Comparison of ENCODE assay signal across 1 cellular context in genomic region chr4:86014599-86014998, GRCh38.
TF ChIP-seq lines count a peak whose summit lies in the region.

No MANE protein-coding gene starts in this region.

TF ChIP-seq in GM12878, 131 proteins besides CTCF, POLR2A, EP300 and RAD21 (continued from another document):
- TF ChIP-seq ZNF592 (IDR thresholded peaks at IDR 0.05) (no peak), TBL1XR1 (IDR thresholded peaks at IDR 0.05; ENCODE audit: low read depth, low read length) (no peak), CHD4 (IDR thresholded peaks at IDR 0.05) (no peak), ZNF217 (IDR thresholded peaks at IDR 0.05) (no peak), TCF7 (IDR thresholded peaks at IDR 0.05; ENCODE audit: borderline replicate concordance) (peak; percentile 71; the same call in 1 of the 2 replicates), ASH2L (IDR thresholded peaks at IDR 0.05; ENCODE audit: borderline replicate concordance, low read depth) (no peak), ZBTB33 (IDR thresholded peaks at IDR 0.05) (no peak), RUNX3 (IDR thresholded peaks at IDR 0.05; ENCODE audit: low read length) (peak; percentile 80), E4F1 (IDR thresholded peaks at IDR 0.05; ENCODE audit: borderline replicate concordance, partially characterized antibody) (no peak), MYC (IDR thresholded peaks at IDR 0.05; ENCODE audit: insufficient read depth, insufficient read length, insufficient replicate concordance, low read length, severe bottlenecking) (no peak), SPI1 (IDR thresholded peaks at IDR 0.05; ENCODE audit: borderline replicate concordance, insufficient read depth, low read depth, low read length) (no peak), IRF5 (IDR thresholded peaks at IDR 0.05; ENCODE audit: borderline replicate concordance) (no peak), BCL3 (IDR thresholded peaks at IDR 0.05; ENCODE audit: borderline replicate concordance, insufficient read depth, low read depth, low read length, poor library complexity, severe bottlenecking) (no peak), SMC3 (IDR thresholded peaks at IDR 0.05; ENCODE audit: borderline replicate concordance, low read length) (no peak), JUND (IDR thresholded peaks at IDR 0.05; ENCODE audit: low read depth, low read length) (no peak), REST (IDR thresholded peaks at IDR 0.05; ENCODE audit: low read depth, low read length) (no peak), MYB (IDR thresholded peaks at IDR 0.05; ENCODE audit: borderline replicate concordance, low read depth, low read length) (no peak), NFIC (IDR thresholded peaks at IDR 0.05; ENCODE audit: low read depth, low read length) (no peak), ZBED1 (IDR thresholded peaks at IDR 0.05; ENCODE audit: borderline replicate concordance) (no peak), BHLHE40 (IDR thresholded peaks at IDR 0.05; ENCODE audit: borderline replicate concordance in 1 of 2, low read depth in 2 of 2, low read length in 1 of 2) (no peak), BACH1 (IDR thresholded peaks at IDR 0.05; ENCODE audit: borderline replicate concordance) (no peak), CBX3 (IDR thresholded peaks at IDR 0.05; ENCODE audit: borderline replicate concordance, low read depth) (no peak)
